In the genomic region with DNA sequence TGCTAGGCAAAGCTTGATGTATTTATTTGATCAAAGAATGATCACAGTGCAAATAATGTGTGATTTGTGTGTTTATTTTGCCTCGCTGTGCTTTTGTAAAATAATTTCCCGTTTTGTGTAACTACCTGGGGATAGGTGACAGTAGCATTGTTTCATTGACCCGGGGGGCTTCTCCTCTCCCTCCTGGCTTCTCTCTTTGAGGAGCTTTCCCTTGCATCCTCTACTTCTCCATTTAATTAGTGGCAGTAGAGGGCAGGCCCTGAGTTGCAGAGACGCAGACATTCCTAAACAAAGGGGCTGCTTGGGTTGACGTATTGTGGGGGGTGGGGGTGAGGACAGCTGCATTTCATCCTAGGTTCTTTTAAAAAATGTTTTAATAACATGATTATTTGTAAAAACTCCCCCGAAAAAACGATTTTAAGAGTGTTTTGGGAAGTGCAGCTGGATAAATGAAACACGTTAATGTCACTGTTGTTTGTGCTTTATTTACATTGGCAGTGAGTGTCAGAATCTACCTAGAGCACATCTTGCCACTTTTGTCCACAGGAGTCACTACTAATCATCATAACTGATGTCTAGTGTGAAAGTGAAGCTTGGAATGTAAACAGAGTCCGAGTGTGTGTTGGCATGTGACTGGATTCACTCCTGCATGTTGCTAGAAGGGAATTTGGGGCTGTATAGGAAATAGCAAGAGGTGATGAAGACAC, we compare ENCODE assay signal across 8 cellular contexts. TPM values are rescaled to one million over a fixed set of nuclear protein-coding genes. Genes with fewer than 3 reads are reported as not detected.
DNase-seq lines count a peak whose midpoint lies in the region; ATAC-seq and TF ChIP-seq lines count a peak whose summit lies in the region.

No MANE protein-coding gene starts in this region.

- H3K36me3 ChIP-seq in heart right ventricle = no peaks in the 10 kb centered on the region
- H3K36me3 ChIP-seq in kidney epithelial cell (ENCODE audit: control insufficient read depth, insufficient read depth, low read length) = no peaks in the 10 kb centered on the region
- no peaks in the 10 kb centered on the region for H3K36me3 ChIP-seq in thyroid gland

- WGBS in heart right ventricle, 2 donors = 54 to 60% methylated on average over 9 of the region's 9 CpGs
- 35 to 42% methylated on average over 9 of the region's 9 CpGs for WGBS in thyroid gland, 2 donors

- intact Hi-C loops in heart right ventricle (cut with DNase I) = loop anchor here in 9 of 10 donors (5.0 to 10.0 kb wide), 7 partner anchors 71 to 421 kb away; partner anchors contain the start of gene NARS1 (in 1 of the 9)
- intact Hi-C loops in Right ventricle myocardium superior (cut with DNase I) = loop anchor here (10.0 kb wide), 1 partner anchor 269 kb away; no protein-coding TSS in a partner anchor
- intact Hi-C loops in thyroid gland (cut with DNase I) = loop anchor here (10.0 kb wide), 1 partner anchor 269 kb away; no protein-coding TSS in a partner anchor

- H3K4me3 ChIP-seq in heart right ventricle (peak overlapping the region in 6 of 10 donors; percentile 80 to 91 (median 86)), kidney epithelial cell (ENCODE audit: low read depth, low read length) (peak overlapping the region; percentile 74), thyroid gland (replicated peaks in 1 of 3) (peak overlapping the region in 2 of 3 donors; percentile 67 to 84)

- H3K27me3 Mint-ChIP-seq in activated naive CD8-positive, alpha-beta T cell treated with anti-CD3 and anti-CD28 coated beads for 36 hours = no peaks in the 10 kb centered on the region

- no peak for TF ChIP-seq CTCF in heart right ventricle (IDR thresholded peaks at IDR 0.05)
- no peak for TF ChIP-seq CTCF in kidney epithelial cell (IDR thresholded peaks at IDR 0.05; ENCODE audit: insufficient read depth, low read length, poor library complexity, severe bottlenecking)
- TF ChIP-seq CTCF in thyroid gland (IDR thresholded peaks at IDR 0.05) = no peak

- H3K27ac ChIP-seq in heart right ventricle = no peak overlapping the region
- H3K27ac ChIP-seq in thyroid gland = peak overlapping the region; percentile 36 to 93 (median 88)

- no peaks in the 10 kb centered on the region for H3K9me3 ChIP-seq in heart right ventricle
- no peaks in the 10 kb centered on the region for H3K9me3 ChIP-seq in thyroid gland

- H3K27me3 ChIP-seq in heart right ventricle = peaks cover 0 to 27% (median 0%) of the 10 kb centered on the region in 7 donors
- H3K27me3 ChIP-seq in kidney epithelial cell (ENCODE audit: control insufficient read depth, insufficient read depth, low read length) = no peaks in the 10 kb centered on the region
- no peaks in the 10 kb centered on the region for H3K27me3 ChIP-seq in thyroid gland

- H3K4me1 Mint-ChIP-seq in activated naive CD8-positive, alpha-beta T cell treated with anti-CD3 and anti-CD28 coated beads for 36 hours = peaks cover 22% of the 10 kb centered on the region

- H3K4me1 ChIP-seq in heart right ventricle = peaks cover 4 to 28% (median 17%) of the 10 kb centered on the region in 9 donors
- peaks cover 22 to 33% of the 10 kb centered on the region in 2 donors for H3K4me1 ChIP-seq in thyroid gland

- H3K36me3 Mint-ChIP-seq in activated naive CD8-positive, alpha-beta T cell treated with anti-CD3 and anti-CD28 coated beads for 36 hours = no peaks in the 10 kb centered on the region

- ATAC-seq in heart right ventricle = no peak
- no peak for ATAC-seq in Right ventricle myocardium superior (ENCODE audit: poor library complexity)
- no peak for ATAC-seq in HG03565 (IDR thresholded peaks at IDR 0.05; ENCODE audit: unreplicated experiment)
- ATAC-seq in GM18517 (IDR thresholded peaks at IDR 0.05; ENCODE audit: unreplicated experiment) = no peak
- no peak for ATAC-seq in HG03520 (IDR thresholded peaks at IDR 0.05; ENCODE audit: unreplicated experiment)

- DNase-seq in heart right ventricle = no peak
- no peak for DNase-seq in Right ventricle myocardium superior
- DNase-seq in activated naive CD8-positive, alpha-beta T cell treated with anti-CD3 and anti-CD28 coated beads for 36 hours = no peak
- DNase-seq in kidney epithelial cell (ENCODE audit: low read depth) = no peak
- no peak for DNase-seq in thyroid gland

- no peak overlapping the region for H3K27ac Mint-ChIP-seq in activated naive CD8-positive, alpha-beta T cell treated with anti-CD3 and anti-CD28 coated beads for 36 hours

- H3K4me3 Mint-ChIP-seq in activated naive CD8-positive, alpha-beta T cell treated with anti-CD3 and anti-CD28 coated beads for 36 hours = peak overlapping the region; percentile 93

- no peaks in the 10 kb centered on the region for H3K9me3 Mint-ChIP-seq in activated naive CD8-positive, alpha-beta T cell treated with anti-CD3 and anti-CD28 coated beads for 36 hours

- TF ChIP-seq POLR2A in thyroid gland (IDR thresholded peaks at IDR 0.05) = no peak

RNA-seq across cellular contexts. Expression of gene NEDD4L, which starts 2.2 kb away (rescaled TPM):
- total RNA-seq in heart right ventricle = 10 to 100 TPM; 37.1 to 67.1 (median 50.2) TPM
- polyA plus RNA-seq in heart right ventricle = 10 to 100 TPM in 1 of 2 donors, 1 to 10 TPM in 1; 9.6 to 13.5 TPM
- total RNA-seq in Right ventricle myocardium superior = 51.4 TPM
- 10 to 100 TPM; 10.5 to 14.4 TPM for total RNA-seq in activated naive CD8-positive, alpha-beta T cell treated with anti-CD3 and anti-CD28 coated beads for 36 hours
- total RNA-seq in kidney epithelial cell = 88.3 and 94.1 TPM in 2 replicates
- total RNA-seq in thyroid gland = 100 to 1,000 TPM in 1 of 4 donors, 10 to 100 TPM in 3; 61.5 to 105 (median 78.0) TPM

Comparison
In these comparisons a context has a peak if more than half of its experiments do, and no peak if none do; other contexts are left out.
1. H3K27ac ChIP-seq: peak in thyroid gland (3 of 3); none in heart right ventricle (0 of 10).
2. Peak in every context shown above with its lines, with median percentiles within 50 percentile points of each other: H3K4me3 ChIP-seq.